In genomic region chr10:67790534-67791408, GRCh38 we compare ENCODE assay signal across 9 cellular contexts. TPM values are rescaled to one million over a fixed set of nuclear protein-coding genes. Genes with fewer than 3 reads are reported as not detected.
DNase-seq lines count a peak whose midpoint lies in the region; ATAC-seq, FAIRE-seq and TF ChIP-seq lines count a peak whose summit lies in the region.
"Had no signal": no experiment of that assay in that cellular context is flagged by ENCODE, and none has a peak within 500 bp of the region (broad histone marks: within the 10 kb centered on the region; RNA-seq: fewer than 3 reads in every experiment).

No MANE protein-coding gene starts in this region.

- peaks cover 20% of the 10 kb centered on the region for H3K4me1 Mint-ChIP-seq in MCF 10A (ENCODE audit: insufficient read depth, unreplicated experiment)
- H3K4me1 Mint-ChIP-seq in CD8-positive, alpha-beta T cell (ENCODE audit: low read depth) = peaks cover 8% of the 10 kb centered on the region

- peaks cover 4% of the 10 kb centered on the region for H3K36me3 Mint-ChIP-seq in MCF 10A (ENCODE audit: insufficient read depth, unreplicated experiment)
- no peaks in the 10 kb centered on the region for H3K36me3 Mint-ChIP-seq in CD8-positive, alpha-beta T cell

- POLR2A ChIA-PET in MCF 10A (lab: Yijun Ruan, JAX) = interaction anchor here (0.7 to 0.9 kb wide), 2 partner anchors 16 to 93 kb away, joined by 3 read pairs; no protein-coding TSS in a partner anchor
- POLR2A ChIA-PET in CD8-positive, alpha-beta T cell (lab: Charles Lee) = no interaction called here

- no peaks in the 10 kb centered on the region for H3K27me3 ChIP-seq in CD8-positive, alpha-beta T cell (ENCODE audit: insufficient read depth, low read length)

- no peak overlapping the region for H3K4me3 ChIP-seq in CD8-positive, alpha-beta T cell (ENCODE audit: low read depth, low read length)

- H3K27ac Mint-ChIP-seq in MCF 10A (ENCODE audit: low read depth, unreplicated experiment) = peak overlapping the region; percentile 75
- no peak overlapping the region for H3K27ac Mint-ChIP-seq in CD8-positive, alpha-beta T cell

- no peak overlapping the region for H3K4me3 Mint-ChIP-seq in MCF 10A (ENCODE audit: unreplicated experiment)
- no peak overlapping the region for H3K4me3 Mint-ChIP-seq in CD8-positive, alpha-beta T cell

- no peak overlapping the region for H3K27ac ChIP-seq in CD8-positive, alpha-beta T cell (ENCODE audit: low read depth, low read length)

- no peak for ATAC-seq in CD8-positive, alpha-beta T cell

- BruUV-seq in MCF 10A (replicated peaks; lab: Mats Ljungman, UMichigan) = TSS peak; percentile 91

- H3K27me3 Mint-ChIP-seq in MCF 10A (ENCODE audit: insufficient read depth, unreplicated experiment) = no peaks in the 10 kb centered on the region
- peaks cover 3% of the 10 kb centered on the region for H3K27me3 Mint-ChIP-seq in CD8-positive, alpha-beta T cell (ENCODE audit: low read depth)

- CTCF ChIA-PET in MCF 10A (lab: Yijun Ruan, JAX) = interaction anchor here (1.2 to 4.2 kb wide), 2 partner anchors 12 to 23 kb away, joined by 3 to 39 read pairs; no protein-coding TSS in a partner anchor
- CTCF ChIA-PET in CD8-positive, alpha-beta T cell (lab: Charles Lee) = interaction anchor here (0.6 to 3.9 kb wide), 3 partner anchors 12 to 1837 kb away, joined by 3 to 49 read pairs (median 3); no protein-coding TSS in a partner anchor

- TF ChIP-seq CTCF in MCF 10A (IDR thresholded peaks at IDR 0.05; ENCODE audit: unreplicated experiment) = no peak
- no peak for TF ChIP-seq CTCF in CD8-positive, alpha-beta T cell (IDR thresholded peaks at IDR 0.05)

- intact Hi-C loops in MCF 10A (cut with micrococcal nuclease) = loop anchor here (2.0 kb wide), 1 partner anchor 46 kb away; no protein-coding TSS in a partner anchor
- intact Hi-C loops in CD8-positive, alpha-beta T cell (cut with DNase I, micrococcal nuclease) = loop anchor here in 1 of 2 experiments (2.0 kb wide), 1 partner anchor 510 kb away; no protein-coding TSS in a partner anchor

- H3K36me3 ChIP-seq in CD8-positive, alpha-beta T cell (ENCODE audit: insufficient read depth, low read length) = no peaks in the 10 kb centered on the region

- no peaks in the 10 kb centered on the region for H3K9me3 ChIP-seq in CD8-positive, alpha-beta T cell (ENCODE audit: low read length)

- H3K9me3 Mint-ChIP-seq in MCF 10A (ENCODE audit: unreplicated experiment) = no peaks in the 10 kb centered on the region
- H3K9me3 Mint-ChIP-seq in CD8-positive, alpha-beta T cell = no peaks in the 10 kb centered on the region

- H3K4me1 ChIP-seq in CD8-positive, alpha-beta T cell (ENCODE audit: insufficient read depth, low read length) = no peaks in the 10 kb centered on the region

- DNase-seq in stimulated activated CD4-positive, alpha-beta T cell treated with anti-CD3 and anti-CD28 coated beads, Interleukin-15, amount 100 ng/mL, for 24 hours = peak; percentile 51
- no peak for DNase-seq in stimulated activated CD4-positive, alpha-beta T cell treated with anti-CD3 and anti-CD28 coated beads, Interleukin-12 subunit alpha, Interleukin-12 subunit beta, amount 100 ng/mL, for 4 hours
- DNase-seq in NCI-H2107 treated with DMSO at 0.1 percent for 48 hours (lab: John Stamatoyannopoulos, UW; ENCODE audit: unreplicated experiment) (peak; percentile 17), MCF 10A (ENCODE audit: unreplicated experiment) (peak; percentile 57), urothelium cell line (ENCODE audit: low spot score) (no peak), NCI-H1436 treated with DMSO at 0.1 percent for 48 hours (lab: John Stamatoyannopoulos, UW) (no peak), DMS114 treated with DMSO at 0.1 percent for 48 hours (lab: John Stamatoyannopoulos, UW; ENCODE audit: unreplicated experiment) (no peak)
- no peak for DNase-seq in CD8-positive, alpha-beta T cell

- FAIRE-seq in urothelium cell line (lab: Jason Lieb, UNC) = peak; percentile 37
- FAIRE-seq: G401.6 had no signal

RNA-seq across cellular contexts. Expression of gene DNAJC12, which starts 47.2 kb away (rescaled TPM):
- 9.5 and 13.8 TPM in 2 replicates for total RNA-seq in MCF 10A (2022)
- total RNA-seq in CD8-positive, alpha-beta T cell = not detected

Comparison
In these comparisons a context has a peak if more than half of its experiments do, and no peak if none do; other contexts are left out.
1. DNase-seq: peak in stimulated activated CD4-positive, alpha-beta T cell treated with anti-CD3 and anti-CD28 coated beads, Interleukin-15, amount 100 ng/mL, for 24 hours (single experiment), NCI-H2107 treated with DMSO at 0.1 percent for 48 hours (single experiment) and MCF 10A (single experiment); none in stimulated activated CD4-positive, alpha-beta T cell treated with anti-CD3 and anti-CD28 coated beads, Interleukin-12 subunit alpha, Interleukin-12 subunit beta, amount 100 ng/mL, for 4 hours (single experiment), urothelium cell line (single experiment), NCI-H1436 treated with DMSO at 0.1 percent for 48 hours (single experiment), DMS114 treated with DMSO at 0.1 percent for 48 hours (single experiment) and CD8-positive, alpha-beta T cell (0 of 7).
2. RNA of gene DNAJC12, which starts 47.2 kb away (total RNA-seq): 9.5 to 13.8 TPM in MCF 10A; not detected in CD8-positive, alpha-beta T cell; every median in the first group is over 10 times any median in the second.